In the genomic region with DNA sequence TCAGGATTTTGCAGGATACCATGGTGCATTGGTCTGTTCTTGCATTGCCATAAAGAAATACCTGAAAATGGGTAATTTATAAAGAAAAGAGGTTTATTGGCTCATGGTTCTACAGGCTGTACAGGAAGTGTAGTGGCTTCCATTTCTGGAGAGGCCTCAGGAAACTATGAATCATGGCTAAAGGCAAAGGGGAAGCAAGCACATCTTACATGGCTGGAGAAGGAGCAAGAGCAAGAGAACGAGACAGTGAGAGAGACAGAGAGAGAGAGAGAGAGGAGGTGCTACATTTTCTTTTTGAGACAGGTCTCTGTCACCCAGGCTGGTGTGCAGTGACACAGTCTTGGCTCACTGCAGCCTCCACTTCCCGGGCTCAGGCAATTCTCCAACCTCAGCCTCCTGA, we compare ENCODE assay signal across 23 cellular contexts. TPM values are rescaled to one million over a fixed set of nuclear protein-coding genes. Genes with fewer than 3 reads are reported as not detected.
DNase-seq lines count a peak whose midpoint lies in the region; ATAC-seq and TF ChIP-seq lines count a peak whose summit lies in the region.
"Had no signal": no experiment of that assay in that cellular context is flagged by ENCODE, and none has a peak within 500 bp of the region (broad histone marks: within the 10 kb centered on the region; RNA-seq: fewer than 3 reads in every experiment).

No MANE protein-coding gene starts in this region.

- H2BK120ac ChIP-seq in IMR-90 (ENCODE audit: low read depth, low read length): no peak overlapping the region

- in situ Hi-C loops in IMR-90 (cut with MboI; ENCODE audit: low sequenced_read_pairs): loop anchor here (5.0 kb wide), 1 partner anchor 116 kb away; no protein-coding TSS in a partner anchor

- no peak overlapping the region for H2AFZ ChIP-seq in IMR-90 (replicated peaks; ENCODE audit: low read length, poor library complexity)
- H2AFZ ChIP-seq: parathyroid adenoma had no signal

- H3K23ac ChIP-seq in IMR-90 (ENCODE audit: low read depth, low read length): no peak overlapping the region

- DNase-seq in EH (ENCODE audit: low read depth): peak; percentile 43
- peak; percentile 25 for DNase-seq in IMR-90
- DNase-seq in adipocyte (ENCODE audit: low read depth): peak; percentile 18
- peak; percentile 26 for DNase-seq in fibroblast of gingiva (ENCODE audit: low read depth)
- no peak for DNase-seq in NCI-H2196 treated with DMSO at 0.1 percent for 48 hours (lab: John Stamatoyannopoulos, UW; ENCODE audit: unreplicated experiment)
- DNase-seq in aorta: no peak
- DNase-seq: activated CD4-positive, alpha-beta T cell treated with anti-CD3 and anti-CD28 coated beads for 36 hours; central memory CD4-positive, alpha-beta T cell; DMS 273 treated with DMSO at 0.1 percent for 48 hours; effector CD4-positive, alpha-beta T cell; head of caudate nucleus; NCI-H1436; SHP77 treated with DMSO at 0.1 percent for 48 hours; stimulated activated CD4-positive, alpha-beta T cell treated with anti-CD3 and anti-CD28 coated beads, Interleukin-15, amount 100 ng/mL, for 24 hours; T-cell; testis had no signal

- no peak overlapping the region for H4K5ac ChIP-seq in IMR-90 (ENCODE audit: low read depth, low read length)

- H3K4ac ChIP-seq in IMR-90 (ENCODE audit: low read depth, low read length): no peak overlapping the region

- no peak overlapping the region for H3K18ac ChIP-seq in IMR-90 (ENCODE audit: low read depth, low read length)

- BruUV-seq in IMR-90 (replicated peaks; lab: Mats Ljungman, UMichigan): no TSS peak

- ATAC-seq in IMR-90 (ENCODE audit: low read depth) (no peak), GM21447 (IDR thresholded peaks at IDR 0.05; ENCODE audit: unreplicated experiment) (no peak), aorta (ENCODE audit: low FRiP score) (no peak), HG03354 (IDR thresholded peaks at IDR 0.05; ENCODE audit: poor library complexity, severe bottlenecking, unreplicated experiment) (no peak)
- ATAC-seq: activated CD4-positive, alpha-beta T cell treated with anti-CD3 and anti-CD28 coated beads for 36 hours; left lobe of liver; sciatic nerve; T-cell had no signal

- 0 out of 2 replicates have a peak, but pooled peaks cover 3% of the 10 kb centered on the region for H3K9me1 ChIP-seq in IMR-90 (ENCODE audit: insufficient read depth, low read length)

- H3K27me3 ChIP-seq in IMR-90 (ENCODE audit: control insufficient read depth, insufficient read depth, low read length) (no peaks in the 10 kb centered on the region), adipocyte (replicated peaks; ENCODE audit: control insufficient read depth, insufficient read depth, low read length) (no peaks in the 10 kb centered on the region), aorta (ENCODE audit: control insufficient read depth in 1 of 2, insufficient read depth in 2 of 2, low read length in 1 of 2) (no peaks in the 10 kb centered on the region)
- H3K27me3 ChIP-seq: esophagus muscularis mucosa, testis had no signal

- no peaks in the 10 kb centered on the region for H3K79me1 ChIP-seq in IMR-90 (ENCODE audit: low read depth in 1 of 2, low read length in 2 of 2)

- H2BK20ac ChIP-seq in IMR-90 (ENCODE audit: low read depth, low read length): no peak overlapping the region

- H3K9ac ChIP-seq in IMR-90 (ENCODE audit: low read depth, low read length): no peak overlapping the region
- no peak overlapping the region for H3K9ac ChIP-seq in adipocyte (ENCODE audit: low read length)
- H3K9ac ChIP-seq: parathyroid adenoma had no signal

- no peak overlapping the region for H4K91ac ChIP-seq in IMR-90 (ENCODE audit: insufficient read depth, low read depth, low read length)

- WGBS in IMR-90 (ENCODE audit: extremely low coverage in 2 of 2, insufficient read length in 1 of 2), 2 experiments: no CpG with 5 or more reads among the region's 2 CpGs
- WGBS in aorta, 2 donors: 63 to 81% methylated on average over 2 of the region's 2 CpGs

- CTCF ChIA-PET in IMR-90 (lab: Yijun Ruan, JAX): no interaction called here

- no peak overlapping the region for H3K4me3 ChIP-seq in IMR-90 (ENCODE audit: insufficient read depth, low read depth, low read length)
- H3K4me3 ChIP-seq in adipocyte (ENCODE audit: low read length): no peak overlapping the region
- H3K4me3 ChIP-seq in aorta (ENCODE audit: low read length in 2 of 2): no peak overlapping the region
- H3K4me3 ChIP-seq: esophagus muscularis mucosa, testis had no signal

- H2BK15ac ChIP-seq in IMR-90 (ENCODE audit: low read depth, low read length): no peak overlapping the region

- no peak for TF ChIP-seq CTCF in IMR-90 (conservative IDR thresholded peaks at IDR 0.05; ENCODE audit: low read depth, low read length)

- POLR2A ChIA-PET in IMR-90 (lab: Charles Lee; ENCODE audit: unreplicated experiment): no interaction called here

- no peak for TF ChIP-seq RAD21 in IMR-90 (IDR thresholded peaks at IDR 0.05; ENCODE audit: low read length)

- H3K9me3 ChIP-seq in IMR-90 (ENCODE audit: control insufficient read depth, insufficient read depth, low read length): no peaks in the 10 kb centered on the region
- no peaks in the 10 kb centered on the region for H3K9me3 ChIP-seq in adipocyte (ENCODE audit: control insufficient read depth, low read length)
- H3K9me3 ChIP-seq in aorta (ENCODE audit: control insufficient read depth, low read length): no peaks in the 10 kb centered on the region
- H3K9me3 ChIP-seq: esophagus muscularis mucosa, testis had no signal

- no peak overlapping the region for H3K14ac ChIP-seq in IMR-90 (replicated peaks; ENCODE audit: low read depth, low read length)

- H4K20me1 ChIP-seq in IMR-90 (ENCODE audit: insufficient read depth, low read length): no peaks in the 10 kb centered on the region

- H2AK9ac ChIP-seq in IMR-90 (replicated peaks; ENCODE audit: low read depth, low read length, poor library complexity): no peak overlapping the region

- H3K4me1 ChIP-seq in IMR-90 (ENCODE audit: control insufficient read depth, insufficient read depth, low read length): peaks cover 2% of the 10 kb centered on the region; the same call in 1 of the 2 replicates
- peaks cover 12% of the 10 kb centered on the region for H3K4me1 ChIP-seq in adipocyte (ENCODE audit: control insufficient read depth, insufficient read depth, low read length)
- no peaks in the 10 kb centered on the region for H3K4me1 ChIP-seq in aorta (ENCODE audit: control insufficient read depth in 1 of 2, insufficient read depth in 2 of 2, low read length in 2 of 2)
- H3K4me1 ChIP-seq: parathyroid adenoma, testis had no signal

- no peak overlapping the region for H3K56ac ChIP-seq in IMR-90 (ENCODE audit: extremely low read depth, insufficient read depth, low read length)

- TF ChIP-seq POLR2A in IMR-90 (IDR thresholded peaks at IDR 0.05; ENCODE audit: low read depth, low read length): no peak

- H2AK5ac ChIP-seq in IMR-90 (ENCODE audit: low read depth, low read length): no peak overlapping the region

- no peak overlapping the region for H3K4me2 ChIP-seq in IMR-90 (ENCODE audit: low read depth, low read length)

- dilution Hi-C loops in IMR-90 (cut with HindIII; ENCODE audit: low sequenced_read_pairs, unreplicated experiment): no loop called here

- H3K27ac ChIP-seq in IMR-90 (ENCODE audit: insufficient read depth, low read length) (no peak overlapping the region), aorta (ENCODE audit: low read depth in 1 of 2, low read length in 2 of 2) (no peak overlapping the region)
- H3K27ac ChIP-seq: C4-2B, esophagus muscularis mucosa, parathyroid adenoma, testis had no signal

- no peak overlapping the region for H2BK5ac ChIP-seq in IMR-90 (ENCODE audit: low read depth, low read length, poor library complexity, severe bottlenecking)

- no peak overlapping the region for H4K8ac ChIP-seq in IMR-90 (ENCODE audit: low read depth in 2 of 2, low read length in 2 of 2)

- intact Hi-C loops in IMR-90 (cut with micrococcal nuclease): loop anchor here (5.0 kb wide), 2 partner anchors 184 to 204 kb away; partner anchors contain the start of gene SLC22A5
- intact Hi-C loops in aorta (cut with DNase I): loop anchor here in 1 of 2 donors (10.0 kb wide), 1 partner anchor 119 kb away; the partner anchor contains the start of gene IL3

- H3K36me3 ChIP-seq in IMR-90 (ENCODE audit: control insufficient read depth, insufficient read depth, low read length) (no peaks in the 10 kb centered on the region), adipocyte (ENCODE audit: control insufficient read depth, insufficient read depth, low read length, severe bottlenecking) (no peaks in the 10 kb centered on the region), aorta (ENCODE audit: control insufficient read depth in 1 of 2, insufficient read depth in 2 of 2, low read length in 1 of 2) (no peaks in the 10 kb centered on the region)
- H3K36me3 ChIP-seq: esophagus muscularis mucosa had no signal

TF ChIP-seq in IMR-90, 13 proteins besides CTCF, POLR2A, EP300 and RAD21:
- TF ChIP-seq FOS (IDR thresholded peaks at IDR 0.05; ENCODE audit: low read depth, low read length) (no peak), USF2 (IDR thresholded peaks at IDR 0.05; ENCODE audit: low read depth, low read length) (no peak), BHLHE40 (IDR thresholded peaks at IDR 0.05; ENCODE audit: low read depth, low read length) (no peak), RFX5 (IDR thresholded peaks at IDR 0.05; ENCODE audit: low read depth, low read length) (no peak)
TF ChIP-seq in IMR-90: peak in this region for 0.

RNA-seq across cellular contexts. Expression of gene P4HA2, which starts 43.9 kb away (rescaled TPM):
- total RNA-seq in IMR-90 (2012; rRNA removed) (190 and 225 TPM in 2 replicates), aorta (10 to 100 TPM; 39.8 to 68.1 TPM)
- polyA plus RNA-seq in IMR-90 (2012; rRNA removed) (184 and 186 TPM in 2 replicates), aorta (10 to 100 TPM; 19.2 to 29.5 TPM)
- 144 and 191 TPM in 2 replicates for polyA plus RNA-seq in IMR-90 (2012; cell fraction: cytosol; rRNA removed)
- polyA plus RNA-seq in IMR-90 (2012; cell fraction: nucleus; rRNA removed; ENCODE audit: low replicate concordance): 99.1 and 183 TPM in 2 replicates

Comparison
In these comparisons a context has a peak if more than half of its experiments do, and no peak if none do; other contexts are left out.
1. DNase-seq: peak in EH (single experiment), IMR-90 (single experiment), adipocyte (single experiment) and fibroblast of gingiva (single experiment); none in NCI-H2196 treated with DMSO at 0.1 percent for 48 hours (single experiment) and aorta (0 of 2).